28 cellular contexts compared by ENCODE assay signal in genomic region chr6:156552849-156553248, GRCh38.
"Had no signal": no experiment of that assay in that cellular context is flagged by ENCODE, and none has a peak within 500 bp of the region (broad histone marks: within the 10 kb centered on the region; RNA-seq: fewer than 3 reads in every experiment).

No MANE protein-coding gene starts in this region.

- H3K27ac ChIP-seq: colonic mucosa, epithelial cell of prostate, esophagus squamous epithelium, gastrocnemius medialis, heart right ventricle, left lung, lower lobe of right lung had no signal

- H3K36me3 ChIP-seq: colonic mucosa, esophagus squamous epithelium, gastrocnemius medialis, heart right ventricle, left lung, lower lobe of right lung had no signal

- H3K4me1 ChIP-seq: colonic mucosa, left lung, lower lobe of right lung had no signal

- H3K9me3 ChIP-seq: colonic mucosa, esophagus squamous epithelium, gastrocnemius medialis, heart right ventricle, left lung, lower lobe of right lung, mucosa of descending colon had no signal

- H3K27me3 ChIP-seq: colonic mucosa, esophagus squamous epithelium, gastrocnemius medialis, heart right ventricle, left lung had no signal

- ATAC-seq: effector memory CD8-positive, alpha-beta T cell; esophagus mucosa; gastrocnemius medialis; heart right ventricle; left cardiac atrium; left lung; left ventricle myocardium superior; lower lobe of right lung; mucosa of descending colon had no signal

- FAIRE-seq: endometrium, kidney had no signal

- DNase-seq: colonic mucosa; cortex of kidney; effector CD8-positive, alpha-beta T cell; effector memory CD8-positive, alpha-beta T cell; endodermal cell; erythroblast; esophagus squamous epithelium; foreskin fibroblast; foreskin melanocyte; gastrocnemius medialis; glutamatergic neuron; head of caudate nucleus; heart right ventricle; hippocampal formation; immature natural killer cell; islet precursor cell; kidney; kidney glomerular epithelial cell; left cardiac atrium; left lung; left ventricle myocardium superior; lower lobe of right lung; mesenchymal stem cell; mucosa of descending colon; naive B cell had no signal

- H3K4me3 ChIP-seq: colonic mucosa, esophagus squamous epithelium, gastrocnemius medialis, heart right ventricle, left lung, lower lobe of right lung, mucosa of descending colon had no signal
